1 cellular context compared by ENCODE assay signal in genomic region chr2:190540048-190540447, GRCh38.
TF ChIP-seq lines count a peak whose summit lies in the region.

No MANE protein-coding gene starts in this region.

TF ChIP-seq in GM23338, 12 proteins besides CTCF, POLR2A, EP300 and RAD21:
- TF ChIP-seq, protein P1, sequence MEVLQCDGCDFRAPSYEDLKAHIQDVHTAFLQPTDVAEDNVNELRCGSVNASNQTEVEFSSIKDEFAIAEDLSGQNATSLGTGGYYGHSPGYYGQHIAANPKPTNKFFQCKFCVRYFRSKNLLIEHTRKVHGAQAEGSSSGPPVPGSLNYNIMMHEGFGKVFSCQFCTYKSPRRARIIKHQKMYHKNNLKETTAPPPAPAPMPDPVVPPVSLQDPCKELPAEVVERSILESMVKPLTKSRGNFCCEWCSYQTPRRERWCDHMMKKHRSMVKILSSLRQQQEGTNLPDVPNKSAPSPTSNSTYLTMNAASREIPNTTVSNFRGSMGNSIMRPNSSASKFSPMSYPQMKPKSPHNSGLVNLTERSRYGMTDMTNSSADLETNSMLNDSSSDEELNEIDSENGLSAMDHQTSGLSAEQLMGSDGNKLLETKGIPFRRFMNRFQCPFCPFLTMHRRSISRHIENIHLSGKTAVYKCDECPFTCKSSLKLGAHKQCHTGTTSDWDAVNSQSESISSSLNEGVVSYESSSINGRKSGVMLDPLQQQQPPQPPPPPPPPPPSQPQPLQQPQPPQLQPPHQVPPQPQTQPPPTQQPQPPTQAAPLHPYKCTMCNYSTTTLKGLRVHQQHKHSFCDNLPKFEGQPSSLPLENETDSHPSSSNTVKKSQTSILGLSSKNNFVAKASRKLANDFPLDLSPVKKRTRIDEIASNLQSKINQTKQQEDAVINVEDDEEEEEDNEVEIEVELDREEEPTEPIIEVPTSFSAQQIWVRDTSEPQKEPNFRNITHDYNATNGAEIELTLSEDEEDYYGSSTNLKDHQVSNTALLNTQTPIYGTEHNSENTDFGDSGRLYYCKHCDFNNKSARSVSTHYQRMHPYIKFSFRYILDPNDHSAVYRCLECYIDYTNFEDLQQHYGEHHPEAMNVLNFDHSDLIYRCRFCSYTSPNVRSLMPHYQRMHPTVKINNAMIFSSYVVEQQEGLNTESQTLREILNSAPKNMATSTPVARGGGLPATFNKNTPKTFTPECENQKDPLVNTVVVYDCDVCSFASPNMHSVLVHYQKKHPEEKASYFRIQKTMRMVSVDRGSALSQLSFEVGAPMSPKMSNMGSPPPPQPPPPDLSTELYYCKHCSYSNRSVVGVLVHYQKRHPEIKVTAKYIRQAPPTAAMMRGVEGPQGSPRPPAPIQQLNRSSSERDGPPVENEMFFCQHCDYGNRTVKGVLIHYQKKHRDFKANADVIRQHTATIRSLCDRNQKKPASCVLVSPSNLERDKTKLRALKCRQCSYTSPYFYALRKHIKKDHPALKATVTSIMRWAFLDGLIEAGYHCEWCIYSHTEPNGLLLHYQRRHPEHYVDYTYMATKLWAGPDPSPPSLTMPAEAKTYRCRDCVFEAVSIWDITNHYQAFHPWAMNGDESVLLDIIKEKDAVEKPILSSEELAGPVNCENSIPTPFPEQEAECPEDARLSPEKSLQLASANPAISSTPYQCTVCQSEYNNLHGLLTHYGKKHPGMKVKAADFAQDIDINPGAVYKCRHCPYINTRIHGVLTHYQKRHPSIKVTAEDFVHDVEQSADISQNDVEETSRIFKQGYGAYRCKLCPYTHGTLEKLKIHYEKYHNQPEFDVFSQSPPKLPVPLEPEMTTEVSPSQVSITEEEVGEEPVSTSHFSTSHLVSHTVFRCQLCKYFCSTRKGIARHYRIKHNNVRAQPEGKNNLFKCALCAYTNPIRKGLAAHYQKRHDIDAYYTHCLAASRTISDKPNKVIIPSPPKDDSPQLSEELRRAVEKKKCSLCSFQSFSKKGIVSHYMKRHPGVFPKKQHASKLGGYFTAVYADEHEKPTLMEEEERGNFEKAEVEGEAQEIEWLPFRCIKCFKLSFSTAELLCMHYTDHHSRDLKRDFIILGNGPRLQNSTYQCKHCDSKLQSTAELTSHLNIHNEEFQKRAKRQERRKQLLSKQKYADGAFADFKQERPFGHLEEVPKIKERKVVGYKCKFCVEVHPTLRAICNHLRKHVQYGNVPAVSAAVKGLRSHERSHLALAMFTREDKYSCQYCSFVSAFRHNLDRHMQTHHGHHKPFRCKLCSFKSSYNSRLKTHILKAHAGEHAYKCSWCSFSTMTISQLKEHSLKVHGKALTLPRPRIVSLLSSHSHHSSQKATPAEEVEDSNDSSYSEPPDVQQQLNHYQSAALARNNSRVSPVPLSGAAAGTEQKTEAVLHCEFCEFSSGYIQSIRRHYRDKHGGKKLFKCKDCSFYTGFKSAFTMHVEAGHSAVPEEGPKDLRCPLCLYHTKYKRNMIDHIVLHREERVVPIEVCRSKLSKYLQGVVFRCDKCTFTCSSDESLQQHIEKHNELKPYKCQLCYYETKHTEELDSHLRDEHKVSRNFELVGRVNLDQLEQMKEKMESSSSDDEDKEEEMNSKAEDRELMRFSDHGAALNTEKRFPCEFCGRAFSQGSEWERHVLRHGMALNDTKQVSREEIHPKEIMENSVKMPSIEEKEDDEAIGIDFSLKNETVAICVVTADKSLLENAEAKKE (CRISPR knock-in tag; IDR thresholded peaks at IDR 0.05), result no peak
- no peak for TF ChIP-seq STAT1 (IDR thresholded peaks at IDR 0.05; ENCODE audit: unreplicated experiment)
- TF ChIP-seq EZH2 (IDR thresholded peaks at IDR 0.05; ENCODE audit: low read depth, unreplicated experiment), result no peak
- TF ChIP-seq ZNF331 (CRISPR knock-in tag; IDR thresholded peaks at IDR 0.05; ENCODE audit: low read depth), result no peak
- TF ChIP-seq NANOG (IDR thresholded peaks at IDR 0.05; ENCODE audit: borderline replicate concordance), result no peak
- no peak for TF ChIP-seq JUNB (IDR thresholded peaks at IDR 0.05; ENCODE audit: unreplicated experiment)
- TF ChIP-seq CREB1 (CRISPR knock-in tag; IDR thresholded peaks at IDR 0.05; ENCODE audit: low read depth), result no peak
- TF ChIP-seq, protein P2, sequence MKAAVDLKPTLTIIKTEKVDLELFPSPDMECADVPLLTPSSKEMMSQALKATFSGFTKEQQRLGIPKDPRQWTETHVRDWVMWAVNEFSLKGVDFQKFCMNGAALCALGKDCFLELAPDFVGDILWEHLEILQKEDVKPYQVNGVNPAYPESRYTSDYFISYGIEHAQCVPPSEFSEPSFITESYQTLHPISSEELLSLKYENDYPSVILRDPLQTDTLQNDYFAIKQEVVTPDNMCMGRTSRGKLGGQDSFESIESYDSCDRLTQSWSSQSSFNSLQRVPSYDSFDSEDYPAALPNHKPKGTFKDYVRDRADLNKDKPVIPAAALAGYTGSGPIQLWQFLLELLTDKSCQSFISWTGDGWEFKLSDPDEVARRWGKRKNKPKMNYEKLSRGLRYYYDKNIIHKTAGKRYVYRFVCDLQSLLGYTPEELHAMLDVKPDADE (IDR thresholded peaks at IDR 0.05), result no peak
- TF ChIP-seq POLR2AphosphoS5 (IDR thresholded peaks at IDR 0.05; ENCODE audit: low read depth), result no peak
- no peak for TF ChIP-seq EZH2phosphoT487 (IDR thresholded peaks at IDR 0.05; ENCODE audit: unreplicated experiment)
- TF ChIP-seq ZNF114 (CRISPR knock-in tag; IDR thresholded peaks at IDR 0.05), result no peak
- TF ChIP-seq REST (IDR thresholded peaks at IDR 0.05; ENCODE audit: unreplicated experiment), result no peak
